In genomic region chr12:886206-886605, GRCh38 we compare ENCODE assay signal across 26 cellular contexts.
DNase-seq lines count a peak whose midpoint lies in the region; ATAC-seq, FAIRE-seq and TF ChIP-seq lines count a peak whose summit lies in the region.
"Had no signal": no experiment of that assay in that cellular context is flagged by ENCODE, and none has a peak within 500 bp of the region (broad histone marks: within the 10 kb centered on the region; RNA-seq: fewer than 3 reads in every experiment).

No MANE protein-coding gene starts in this region.

- no peak overlapping the region for H3K4me3 ChIP-seq in A549
- H3K4me3 ChIP-seq in KMS-11 (IDR thresholded peaks at IDR 0.05; ENCODE audit: insufficient read depth, low read depth, low read length), result no peak overlapping the region
- H3K4me3 ChIP-seq: BLaER1 treated with 17β-estradiol and CSF1 and Interleukin-3, amounts not matched to agents 10 nM and 100 nM; HAP-1 had no signal

- H3K36me3 Mint-ChIP-seq in activated T-cell treated with anti-CD3 and anti-CD28 coated beads, Interleukin-2, amount 50 U/mL, for 72 hours (ENCODE audit: insufficient read depth in 2 of 2), result peaks cover 18 to 58% of the 10 kb centered on the region in 2 donors
- H3K36me3 Mint-ChIP-seq in endothelial cell (ENCODE audit: low read depth, unreplicated experiment), result peaks cover 50% of the 10 kb centered on the region

- POLR2A ChIA-PET in A549 (lab: Yijun Ruan, JAX), result no interaction called here

- H3K27me3 ChIP-seq in KMS-11 (ENCODE audit: insufficient read depth, low read depth), result no peaks in the 10 kb centered on the region; the same call in 1 of the 2 replicates
- H3K27me3 ChIP-seq: BE2C; BLaER1 treated with 17β-estradiol and CSF1 and Interleukin-3, amounts not matched to agents 10 nM and 100 nM had no signal

- H3K9me3 Mint-ChIP-seq in activated T-cell treated with anti-CD3 and anti-CD28 coated beads, Interleukin-2, amount 50 U/mL, for 72 hours, result no peaks in the 10 kb centered on the region
- H3K9me3 Mint-ChIP-seq in endothelial cell (ENCODE audit: unreplicated experiment), result no peaks in the 10 kb centered on the region
- H3K9me3 Mint-ChIP-seq: CD14-positive monocyte; CD4-positive, alpha-beta T cell; HFFc6 had no signal

- H3K79me2 ChIP-seq in KMS-11 (ENCODE audit: insufficient read depth, low read depth), result 0 out of 2 replicates have a peak, but pooled peaks cover 4% of the 10 kb centered on the region

- no peak for TF ChIP-seq EP300 in A549 (IDR thresholded peaks at IDR 0.05)

- DNase-seq in activated T-cell treated with anti-CD3 and anti-CD28 coated beads, Interleukin-2, amount 50 U/mL, for 72 hours, result no peak
- DNase-seq in activated T-cell treated with anti-CD3 and anti-CD28 coated beads, Interleukin-2, amount 50 U/mL, for 1 hour, result no peak
- DNase-seq in A549 (ENCODE audit: low read depth in 1 of 2, low spot score in 1 of 2) (no peak), endothelial cell (ENCODE audit: low spot score) (no peak), DMS 273 treated with DMSO at 0.1 percent for 48 hours (lab: John Stamatoyannopoulos, UW) (no peak)
- DNase-seq: ACHN; AML-193; BE2C; Calu3; CD4-positive, alpha-beta T cell; COR-L47; DMS153; DND-41; GOT3; HFFc6 had no signal

- no peak for TF ChIP-seq CTCF in A549 (IDR thresholded peaks at IDR 0.05)
- TF ChIP-seq CTCF in KMS-11 (conservative IDR thresholded peaks at IDR 0.05; ENCODE audit: low read depth, low read length), result no peak
- no peak for TF ChIP-seq CTCF in endothelial cell (IDR thresholded peaks at IDR 0.05; ENCODE audit: unreplicated experiment)

- H3K4me1 ChIP-seq in A549, result no peaks in the 10 kb centered on the region
- peaks cover 70% of the 10 kb centered on the region for H3K4me1 ChIP-seq in KMS-11 (ENCODE audit: low read depth, poor library complexity, severe bottlenecking)
- H3K4me1 ChIP-seq: BE2C; BLaER1 treated with 17β-estradiol and CSF1 and Interleukin-3, amounts not matched to agents 10 nM and 100 nM; HAP-1 had no signal

- H3K4me2 ChIP-seq in A549 (no peak overlapping the region), KMS-11 (peak overlapping the region; percentile 48; the same call in 1 of the 2 replicates)
- H3K4me2 ChIP-seq: BLaER1 treated with 17β-estradiol and CSF1 and Interleukin-3, amounts not matched to agents 10 nM and 100 nM had no signal

- H2AFZ ChIP-seq in KMS-11 (ENCODE audit: low read depth), result no peak overlapping the region

- TF ChIP-seq POLR2A in A549 (IDR thresholded peaks at IDR 0.05; ENCODE audit: low read length), result no peak

- peaks cover 24% of the 10 kb centered on the region; the same call in 1 of the 2 replicates for H3K36me3 ChIP-seq in KMS-11 (ENCODE audit: insufficient read depth)

- no peak for TF ChIP-seq RAD21 in A549 (conservative IDR thresholded peaks at IDR 0.05 in 1 of 2, IDR thresholded peaks at IDR 0.05 in 1 of 2)

- no peak for ATAC-seq in activated T-cell treated with anti-CD3 and anti-CD28 coated beads, Interleukin-2, amount 50 U/mL, for 72 hours (replicated peaks in 1 of 2)
- ATAC-seq in A549 (no peak), HG03460 (IDR thresholded peaks at IDR 0.05; ENCODE audit: unreplicated experiment) (no peak), HG02973 (IDR thresholded peaks at IDR 0.05; ENCODE audit: unreplicated experiment) (no peak)

- no peaks in the 10 kb centered on the region for H3K27me3 Mint-ChIP-seq in activated T-cell treated with anti-CD3 and anti-CD28 coated beads, Interleukin-2, amount 50 U/mL, for 72 hours (ENCODE audit: low read depth)
- H3K27me3 Mint-ChIP-seq in endothelial cell (ENCODE audit: unreplicated experiment), result no peaks in the 10 kb centered on the region
- H3K27me3 Mint-ChIP-seq: CD4-positive, alpha-beta T cell had no signal

- 93% methylated on average over 2 of the region's 2 CpGs for WGBS in A549 (ENCODE audit: missing lambda C conversion rate)

- no peak overlapping the region for H3K4me3 Mint-ChIP-seq in activated T-cell treated with anti-CD3 and anti-CD28 coated beads, Interleukin-2, amount 50 U/mL, for 72 hours
- H3K4me3 Mint-ChIP-seq in endothelial cell (ENCODE audit: unreplicated experiment), result peak overlapping the region; percentile 62
- H3K4me3 Mint-ChIP-seq: CD14-positive monocyte; CD4-positive, alpha-beta T cell; HFFc6 had no signal

- H3K9me3 ChIP-seq in A549, result no peaks in the 10 kb centered on the region
- H3K9me3 ChIP-seq: BE2C; BLaER1 treated with 17β-estradiol and CSF1 and Interleukin-3, amounts not matched to agents 10 nM and 100 nM; HAP-1 had no signal

- H4K20me1 ChIP-seq in KMS-11 (ENCODE audit: insufficient read depth), result no peaks in the 10 kb centered on the region

- H3K27ac ChIP-seq in A549 (no peak overlapping the region), KMS-11 (peak overlapping the region; percentile 79)
- H3K27ac ChIP-seq: 22Rv1; BLaER1 treated with 17β-estradiol and CSF1 and Interleukin-3, amounts not matched to agents 10 nM and 100 nM had no signal

- no peak for FAIRE-seq in A549 (lab: Jason Lieb, UNC)
- FAIRE-seq: A204.1, G401.6, GM12892, H54 had no signal

- H3K4me1 Mint-ChIP-seq in activated T-cell treated with anti-CD3 and anti-CD28 coated beads, Interleukin-2, amount 50 U/mL, for 72 hours (ENCODE audit: low read depth), result peaks cover 16% of the 10 kb centered on the region
- peaks cover 11% of the 10 kb centered on the region for H3K4me1 Mint-ChIP-seq in endothelial cell (ENCODE audit: unreplicated experiment)
- H3K4me1 Mint-ChIP-seq: CD14-positive monocyte had no signal

- H3K27ac Mint-ChIP-seq in activated T-cell treated with anti-CD3 and anti-CD28 coated beads, Interleukin-2, amount 50 U/mL, for 72 hours, result peak overlapping the region; percentile 51
- no peak overlapping the region for H3K27ac Mint-ChIP-seq in endothelial cell (ENCODE audit: unreplicated experiment)
- H3K27ac Mint-ChIP-seq: HFFc6 had no signal

- H3K9ac ChIP-seq in KMS-11, result no peak overlapping the region; the same call in 1 of the 2 replicates
- H3K9ac ChIP-seq: BLaER1 treated with 17β-estradiol and CSF1 and Interleukin-3, amounts not matched to agents 10 nM and 100 nM had no signal

- CTCF ChIA-PET in A549 (lab: Yijun Ruan, JAX), result interaction anchor here (1.4 kb wide), 1 partner anchor 72 kb away, joined by 9 read pairs; no protein-coding TSS in a partner anchor

TF ChIP-seq in A549, 52 proteins besides CTCF, POLR2A, EP300 and RAD21:
- TF ChIP-seq MAFK (IDR thresholded peaks at IDR 0.05; ENCODE audit: partially characterized antibody) (peak; percentile 85), HEYL (CRISPR knock-in tag; IDR thresholded peaks at IDR 0.05) (no peak)
